ENCODE assay signal across 14 cellular contexts in the genomic region with DNA sequence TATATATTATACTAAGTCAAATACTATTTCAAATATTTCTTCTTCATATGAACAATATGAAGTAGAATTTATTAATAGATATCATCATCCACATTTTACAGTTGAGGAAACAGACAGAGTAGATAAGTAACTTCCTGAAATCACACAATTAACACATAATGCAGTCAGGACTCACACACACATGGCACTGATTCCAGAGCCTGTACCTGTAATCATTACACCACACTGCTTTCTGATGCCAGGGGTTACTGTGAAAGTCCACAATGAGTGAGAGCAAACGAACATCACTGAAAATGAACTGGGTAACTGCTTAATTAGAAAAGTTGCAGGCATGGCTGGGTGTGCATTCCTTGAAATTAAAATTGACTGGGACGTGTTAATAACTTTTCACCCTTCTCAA.
DNase-seq lines count a peak whose midpoint lies in the region; ATAC-seq and TF ChIP-seq lines count a peak whose summit lies in the region.
"Had no signal": no experiment of that assay in that cellular context is flagged by ENCODE, and none has a peak within 500 bp of the region (broad histone marks: within the 10 kb centered on the region; RNA-seq: fewer than 3 reads in every experiment).

No MANE protein-coding gene starts in this region.

- H3K36me3 ChIP-seq in esophagus muscularis mucosa (no peaks in the 10 kb centered on the region), smooth muscle cell (ENCODE audit: low read depth) (peaks cover 15% of the 10 kb centered on the region)
- H3K36me3 ChIP-seq: BLaER1 had no signal

- H3K4me2 ChIP-seq in smooth muscle cell: peak overlapping the region; percentile 44
- H3K4me2 ChIP-seq: BLaER1, GM23338 had no signal

- H3K4me1 ChIP-seq in esophagus muscularis mucosa: peaks cover 3 to 20% (median 11%) of the 10 kb centered on the region in 4 donors
- H3K4me1 ChIP-seq in smooth muscle cell (ENCODE audit: low read depth): peaks cover 12% of the 10 kb centered on the region
- H3K4me1 ChIP-seq: BLaER1 had no signal

- TF ChIP-seq POLR2A in esophagus muscularis mucosa (IDR thresholded peaks at IDR 0.05; ENCODE audit: low read depth): no peak

- H3K27ac ChIP-seq in esophagus muscularis mucosa (replicated peaks in 1 of 4) (peak overlapping the region; percentile 53 to 63 (median 60)), smooth muscle cell (ENCODE audit: low read depth) (peak overlapping the region; percentile 71)
- H3K27ac ChIP-seq: BLaER1 had no signal

- H3F3A ChIP-seq in smooth muscle cell (ENCODE audit: low read depth): peaks cover 20% of the 10 kb centered on the region

- 44% methylated on average over 2 of the region's 2 CpGs for WGBS in esophagus muscularis mucosa
- WGBS in smooth muscle cell (ENCODE audit: low lambda C conversion rate): 76% methylated on average over 2 of the region's 2 CpGs

- no peak for TF ChIP-seq EP300 in esophagus muscularis mucosa (IDR thresholded peaks at IDR 0.05)

- H4K20me1 ChIP-seq in smooth muscle cell (ENCODE audit: low read depth): no peaks in the 10 kb centered on the region
- H4K20me1 ChIP-seq: BLaER1 had no signal

- no peak for DNase-seq in esophagus muscularis mucosa (ENCODE audit: extremely low spot score)
- no peak for DNase-seq in left lobe of liver (ENCODE audit: low spot score)
- DNase-seq in renal cortical epithelial cell (ENCODE audit: low read depth): peak; percentile 10
- DNase-seq in smooth muscle cell (lab: John Stamatoyannopoulos, UW; ENCODE audit: unreplicated experiment): no peak
- no peak for DNase-seq in activated T-cell treated with anti-CD3 and anti-CD28 coated beads, Interleukin-2, amount 50 U/mL, for 48 hours
- DNase-seq in NCI-H1105 treated with DMSO at 0.1 percent for 48 hours (lab: John Stamatoyannopoulos, UW): no peak
- DNase-seq in iPS-NIHi11 (ENCODE audit: low spot score): no peak
- DNase-seq: 8988T; CD4-positive, alpha-beta memory T cell; DMS79 treated with DMSO at 0.1 percent for 48 hours; GF-D8; HCEC 1CT had no signal

- H2AFZ ChIP-seq in smooth muscle cell (ENCODE audit: low read depth): peak overlapping the region; percentile 84

- H3K27me3 ChIP-seq in esophagus muscularis mucosa: no peaks in the 10 kb centered on the region
- no peaks in the 10 kb centered on the region for H3K27me3 ChIP-seq in smooth muscle cell (ENCODE audit: low read depth)
- H3K27me3 ChIP-seq: BLaER1 had no signal

- TF ChIP-seq CTCF in esophagus muscularis mucosa (IDR thresholded peaks at IDR 0.05) (no peak), smooth muscle cell (IDR thresholded peaks at IDR 0.05; ENCODE audit: borderline replicate concordance, insufficient read depth, poor library complexity, severe bottlenecking) (no peak)

- H3K9ac ChIP-seq in smooth muscle cell (ENCODE audit: low read depth): no peak overlapping the region
- H3K9ac ChIP-seq: BLaER1 had no signal

- no peak overlapping the region for H3K4me3 ChIP-seq in esophagus muscularis mucosa
- no peak overlapping the region for H3K4me3 ChIP-seq in smooth muscle cell
- H3K4me3 ChIP-seq: BLaER1, GM23338 had no signal

- intact Hi-C loops in esophagus muscularis mucosa (cut with DNase I): loop anchor here (10.0 kb wide), 1 partner anchor 165 kb away; no protein-coding TSS in a partner anchor

- peak; percentile 93 for ATAC-seq in left lobe of liver
- ATAC-seq: GM23338 had no signal

- no peaks in the 10 kb centered on the region for H3K79me2 ChIP-seq in smooth muscle cell (ENCODE audit: low read depth)

- peaks cover 0 to 7% (median 3%) of the 10 kb centered on the region in 4 donors for H3K9me3 ChIP-seq in esophagus muscularis mucosa
- H3K9me3 ChIP-seq in smooth muscle cell (replicated peaks; ENCODE audit: low read depth): peaks cover 6% of the 10 kb centered on the region
